22 cellular contexts compared by ENCODE assay signal in the genomic region with DNA sequence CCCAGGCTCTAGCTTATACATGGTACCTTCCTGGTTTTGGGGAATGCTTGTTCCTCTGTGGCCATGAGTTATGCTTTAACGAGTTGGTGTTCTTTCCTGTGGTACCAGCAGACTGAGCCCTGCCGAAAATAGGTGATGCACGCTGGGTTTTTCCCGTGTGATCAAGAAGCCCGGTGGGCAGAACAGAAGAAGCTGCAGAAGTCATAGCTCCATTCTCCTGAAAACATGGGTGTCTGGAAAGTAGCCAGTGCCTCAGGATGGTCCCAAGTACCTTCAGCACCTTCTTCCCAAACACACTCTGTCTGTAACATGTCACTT. TPM values are rescaled to one million over a fixed set of nuclear protein-coding genes. Genes with fewer than 3 reads are reported as not detected.
DNase-seq lines count a peak whose midpoint lies in the region; ATAC-seq lines count a peak whose summit lies in the region.
"Had no signal": no experiment of that assay in that cellular context is flagged by ENCODE, and none has a peak within 500 bp of the region (broad histone marks: within the 10 kb centered on the region; RNA-seq: fewer than 3 reads in every experiment).

No MANE protein-coding gene starts in this region.

- CTCF ChIA-PET in activated CD4-positive, alpha-beta T cell treated with anti-CD3 and anti-CD28 coated beads for 36 hours (lab: Charles Lee): interaction anchor here (0.8 kb wide), 1 partner anchor 24 kb away, joined by 3 read pairs; no protein-coding TSS in a partner anchor

- peaks cover 8% of the 10 kb centered on the region for H3K36me3 Mint-ChIP-seq in activated CD4-positive, alpha-beta T cell treated with anti-CD3 and anti-CD28 coated beads for 36 hours (ENCODE audit: low read depth)
- H3K36me3 Mint-ChIP-seq in activated T-helper 17 cell treated with anti-CD3 and anti-CD28 coated beads, Interleukin-2, amount 50 U/mL, for 72 hours (ENCODE audit: low read depth): peaks cover 22% of the 10 kb centered on the region
- H3K36me3 Mint-ChIP-seq: activated naive CD8-positive, alpha-beta T cell had no signal

- no peaks in the 10 kb centered on the region for H3K9me3 Mint-ChIP-seq in activated CD4-positive, alpha-beta T cell treated with anti-CD3 and anti-CD28 coated beads for 36 hours (ENCODE audit: low read depth)
- no peaks in the 10 kb centered on the region for H3K9me3 Mint-ChIP-seq in activated T-helper 17 cell treated with anti-CD3 and anti-CD28 coated beads, Interleukin-2, amount 50 U/mL, for 72 hours
- H3K9me3 Mint-ChIP-seq: activated T-cell treated with anti-CD3 and anti-CD28 coated beads, Interleukin-2, amount 50 U/mL, for 72 hours; brain had no signal

- intact Hi-C loops in activated CD4-positive, alpha-beta T cell treated with anti-CD3 and anti-CD28 coated beads for 36 hours (cut with DNase I, micrococcal nuclease): no loop called here

- H3K9me3 ChIP-seq in skeletal muscle satellite cell (replicated peaks; ENCODE audit: low read length): no peaks in the 10 kb centered on the region
- H3K9me3 ChIP-seq: prostate gland had no signal

- H3K4me1 ChIP-seq in skeletal muscle satellite cell (ENCODE audit: control insufficient read depth, insufficient read depth, low read length): peaks cover 45% of the 10 kb centered on the region
- H3K4me1 ChIP-seq: HAP-1, prostate gland had no signal

- POLR2A ChIA-PET in activated CD4-positive, alpha-beta T cell treated with anti-CD3 and anti-CD28 coated beads for 36 hours (lab: Charles Lee): no interaction called here

- H3K36me3 ChIP-seq in skeletal muscle satellite cell (ENCODE audit: insufficient read depth, low read length): peaks cover 15% of the 10 kb centered on the region
- H3K36me3 ChIP-seq: prostate gland had no signal

- H3K4me1 Mint-ChIP-seq in activated CD4-positive, alpha-beta T cell treated with anti-CD3 and anti-CD28 coated beads for 36 hours: peaks cover 25% of the 10 kb centered on the region
- peaks cover 15% of the 10 kb centered on the region for H3K4me1 Mint-ChIP-seq in activated T-helper 17 cell treated with anti-CD3 and anti-CD28 coated beads, Interleukin-2, amount 50 U/mL, for 72 hours

- DNase-seq in activated CD4-positive, alpha-beta T cell treated with anti-CD3 and anti-CD28 coated beads for 36 hours: no peak
- no peak for DNase-seq in activated CD4-positive, alpha-beta T cell treated with anti-CD3 and anti-CD28 coated beads, Interleukin-2, amount 50 U/mL, for 48 hours
- DNase-seq in HuH-7.5 (ENCODE audit: low spot score) (no peak), GOT3 (lab: John Stamatoyannopoulos, UW) (no peak), amniotic stem cell (lab: John Stamatoyannopoulos, UW) (no peak)
- DNase-seq: 8988T; activated T-cell treated with anti-CD3 and anti-CD28 coated beads, Interleukin-2, amount 50 U/mL, for 72 hours; DMS79 treated with DMSO at 0.1 percent for 48 hours; effector memory CD4-positive, alpha-beta T cell; kidney glomerular epithelial cell; NCI-H1092; NCI-H1930; NCI-H774; SIG-M5 had no signal

- H3K9ac ChIP-seq in skeletal muscle satellite cell (ENCODE audit: low read depth, low read length): no peak overlapping the region

- H3K27ac Mint-ChIP-seq in activated CD4-positive, alpha-beta T cell treated with anti-CD3 and anti-CD28 coated beads for 36 hours: no peak overlapping the region
- peak overlapping the region; percentile 23 for H3K27ac Mint-ChIP-seq in activated T-helper 17 cell treated with anti-CD3 and anti-CD28 coated beads, Interleukin-2, amount 50 U/mL, for 72 hours
- H3K27ac Mint-ChIP-seq: activated naive CD8-positive, alpha-beta T cell; activated T-cell treated with anti-CD3 and anti-CD28 coated beads, Interleukin-2, amount 50 U/mL, for 72 hours had no signal

- H3K27me3 Mint-ChIP-seq in activated CD4-positive, alpha-beta T cell treated with anti-CD3 and anti-CD28 coated beads for 36 hours: no peaks in the 10 kb centered on the region
- H3K27me3 Mint-ChIP-seq in activated T-helper 17 cell treated with anti-CD3 and anti-CD28 coated beads, Interleukin-2, amount 50 U/mL, for 72 hours: no peaks in the 10 kb centered on the region
- H3K27me3 Mint-ChIP-seq: activated naive CD8-positive, alpha-beta T cell; brain had no signal

- no peak overlapping the region for H3K4me3 Mint-ChIP-seq in activated CD4-positive, alpha-beta T cell treated with anti-CD3 and anti-CD28 coated beads for 36 hours
- no peak overlapping the region for H3K4me3 Mint-ChIP-seq in activated T-helper 17 cell treated with anti-CD3 and anti-CD28 coated beads, Interleukin-2, amount 50 U/mL, for 72 hours
- H3K4me3 Mint-ChIP-seq: activated naive CD8-positive, alpha-beta T cell; activated T-cell treated with anti-CD3 and anti-CD28 coated beads, Interleukin-2, amount 50 U/mL, for 72 hours; brain had no signal

- peak; percentile 24 for ATAC-seq in activated CD4-positive, alpha-beta T cell treated with anti-CD3 and anti-CD28 coated beads for 36 hours
- ATAC-seq in GM21619 (IDR thresholded peaks at IDR 0.05; ENCODE audit: unreplicated experiment): peak; percentile 50
- peak; percentile 59 for ATAC-seq in activated T-helper 17 cell treated with anti-CD3 and anti-CD28 coated beads, Interleukin-2, amount 50 U/mL, for 72 hours (replicated peaks)

- H3K4me2 ChIP-seq in skeletal muscle satellite cell (ENCODE audit: low read length): peak overlapping the region; percentile 22

- no peaks in the 10 kb centered on the region for H3K27me3 ChIP-seq in skeletal muscle satellite cell (ENCODE audit: control insufficient read depth, insufficient read depth, low read length)

- no peak overlapping the region for H3K4me3 ChIP-seq in skeletal muscle satellite cell (ENCODE audit: low read length)
- H3K4me3 ChIP-seq: HAP-1, lung, prostate gland had no signal

RNA-seq across cellular contexts. Expression of a gene that starts 25.2 kb away (rescaled TPM):
- 10 to 100 TPM; 16.1 to 19.0 TPM for total RNA-seq in activated CD4-positive, alpha-beta T cell treated with anti-CD3 and anti-CD28 coated beads for 36 hours
- 10 to 100 TPM; 33.7 to 45.5 TPM for total RNA-seq in activated T-helper 17 cell treated with anti-CD3 and anti-CD28 coated beads, Interleukin-2, amount 50 U/mL, for 72 hours
- 12.9 and 13.8 TPM in 2 replicates for total RNA-seq in skeletal muscle satellite cell (2012; rRNA removed)

RNA-seq across cellular contexts. Expression of a gene that starts 28.4 kb away (rescaled TPM):
- total RNA-seq in activated CD4-positive, alpha-beta T cell treated with anti-CD3 and anti-CD28 coated beads for 36 hours: 10 to 100 TPM; 17.1 to 17.6 TPM
- 10 to 100 TPM; 12.0 to 16.6 TPM for total RNA-seq in activated T-helper 17 cell treated with anti-CD3 and anti-CD28 coated beads, Interleukin-2, amount 50 U/mL, for 72 hours
- 1.8 and 10.0 TPM in 2 replicates for total RNA-seq in skeletal muscle satellite cell (2012; rRNA removed)

RNA-seq across cellular contexts. Expression of a gene that starts 39.2 kb away (rescaled TPM):
- total RNA-seq in activated CD4-positive, alpha-beta T cell treated with anti-CD3 and anti-CD28 coated beads for 36 hours: 1 to 10 TPM; 5.0 to 6.9 TPM
- 1 to 10 TPM; 2.7 to 8.3 TPM for total RNA-seq in activated T-helper 17 cell treated with anti-CD3 and anti-CD28 coated beads, Interleukin-2, amount 50 U/mL, for 72 hours
- 0.44 and 0.76 TPM in 2 replicates for total RNA-seq in skeletal muscle satellite cell (2012; rRNA removed)
